In genomic region chr2:30363406-30363805, GRCh38 we compare ENCODE assay signal across 15 cellular contexts.
"Had no signal": no experiment of that assay in that cellular context is flagged by ENCODE, and none has a peak within 500 bp of the region (broad histone marks: within the 10 kb centered on the region; RNA-seq: fewer than 3 reads in every experiment).

No MANE protein-coding gene starts in this region.

- H3K4me3 Mint-ChIP-seq: activated CD8-positive, alpha-beta memory T cell treated with anti-CD3 and anti-CD28 coated beads, Interleukin-2, amount 10 ng/mL, durations not matched to agents 7 days and 5 days; activated T-cell treated with anti-CD3 and anti-CD28 coated beads, Interleukin-2, amount 50 U/mL, for 24 hours; brain; T-helper 2 cell treated with Interferon-gamma antibody and Interleukin-4, amounts not matched to agents 5 μg/mL and 100 μg/mL, for 36 hours had no signal

- DNase-seq: activated CD4-positive, alpha-beta T cell treated with anti-CD3 and anti-CD28 coated beads, Interleukin-2, amount 50 U/mL, for 48 hours; activated CD8-positive, alpha-beta memory T cell treated with anti-CD3 and anti-CD28 coated beads, Interleukin-2, amount 10 ng/mL, durations not matched to agents 7 days and 5 days; activated effector memory CD4-positive, alpha-beta T cell treated with anti-CD3 and anti-CD28 coated beads, Interleukin-2, amount 50 U/mL, for 16 hours; activated T-cell treated with anti-CD3 and anti-CD28 coated beads, Interleukin-2, amount 50 U/mL, for 24 hours; dermis blood vessel endothelial cell; hypothalamus; left cardiac atrium; naive thymus-derived CD4-positive, alpha-beta T cell; posterior cingulate gyrus; small intestine; upper lobe of left lung had no signal

- ATAC-seq: activated CD4-positive, CD25-positive, alpha-beta regulatory T cell treated with anti-CD3 and anti-CD28 coated beads, Interleukin-2, amount 50 U/mL, for 24 hours; activated CD8-positive, alpha-beta memory T cell treated with anti-CD3 and anti-CD28 coated beads, Interleukin-2, amount 10 ng/mL, durations not matched to agents 7 days and 5 days; left cardiac atrium; naive thymus-derived CD4-positive, alpha-beta T cell had no signal

- H3K27ac ChIP-seq: neutrophil had no signal

- H3K4me3 ChIP-seq: upper lobe of left lung had no signal

- H3K27me3 ChIP-seq: upper lobe of left lung had no signal

- H3K36me3 Mint-ChIP-seq: activated CD8-positive, alpha-beta memory T cell treated with anti-CD3 and anti-CD28 coated beads, Interleukin-2, amount 10 ng/mL, durations not matched to agents 7 days and 5 days; brain; naive thymus-derived CD4-positive, alpha-beta T cell had no signal

- H3K4me1 Mint-ChIP-seq: brain had no signal

- H3K27me3 Mint-ChIP-seq: activated CD8-positive, alpha-beta memory T cell treated with anti-CD3 and anti-CD28 coated beads, Interleukin-2, amount 10 ng/mL, durations not matched to agents 7 days and 5 days; activated T-cell treated with anti-CD3 and anti-CD28 coated beads, Interleukin-2, amount 50 U/mL, for 24 hours; naive thymus-derived CD4-positive, alpha-beta T cell had no signal

- H3K27ac Mint-ChIP-seq: activated CD8-positive, alpha-beta memory T cell treated with anti-CD3 and anti-CD28 coated beads, Interleukin-2, amount 10 ng/mL, durations not matched to agents 7 days and 5 days; activated T-cell treated with anti-CD3 and anti-CD28 coated beads, Interleukin-2, amount 50 U/mL, for 24 hours; brain; T-helper 2 cell treated with Interferon-gamma antibody and Interleukin-4, amounts not matched to agents 5 μg/mL and 100 μg/mL, for 36 hours had no signal

- H3K9me3 ChIP-seq: neutrophil, upper lobe of left lung had no signal

- H3K9me3 Mint-ChIP-seq: activated T-cell treated with anti-CD3 and anti-CD28 coated beads, Interleukin-2, amount 50 U/mL, for 24 hours; naive thymus-derived CD4-positive, alpha-beta T cell; T-helper 2 cell treated with Interferon-gamma antibody and Interleukin-4, amounts not matched to agents 5 μg/mL and 100 μg/mL, for 36 hours had no signal

- H3K36me3 ChIP-seq: neutrophil, upper lobe of left lung had no signal
